ENCODE assay signal across 8 cellular contexts in the genomic region with DNA sequence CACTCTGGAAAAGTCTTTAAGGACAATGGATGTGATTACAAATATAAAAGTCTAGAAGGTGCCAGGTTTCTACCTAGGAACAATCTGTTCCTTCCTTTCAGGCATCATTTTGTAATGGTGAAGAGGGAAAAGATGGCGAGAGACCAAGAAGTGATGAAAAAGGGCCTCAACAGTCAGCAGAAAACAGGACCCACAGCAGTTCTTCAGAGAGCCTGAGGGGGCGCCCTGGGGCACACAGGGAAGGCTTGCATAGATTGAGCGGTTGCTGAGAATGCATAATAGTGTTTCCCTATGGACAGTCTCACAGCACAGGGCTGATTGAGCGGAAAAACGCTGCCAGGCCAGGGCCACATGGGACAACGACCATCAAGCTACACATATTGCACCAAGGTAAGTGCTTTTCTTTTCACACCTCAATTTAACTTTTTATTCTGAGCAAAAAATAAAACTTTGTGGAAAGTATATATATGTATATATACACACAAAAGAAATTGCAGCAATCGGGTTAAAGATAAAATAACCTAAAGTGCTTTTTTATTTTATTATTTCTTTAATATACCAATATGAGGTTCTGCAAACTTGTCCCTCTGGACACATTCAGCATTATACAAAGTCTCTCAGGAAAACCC. TPM values are rescaled to one million over a fixed set of nuclear protein-coding genes. Genes with fewer than 3 reads are reported as not detected.
DNase-seq lines count a peak whose midpoint lies in the region; ATAC-seq lines count a peak whose summit lies in the region.

No MANE protein-coding gene starts in this region.

- H3K9me3 ChIP-seq in effector memory CD4-positive, alpha-beta T cell (ENCODE audit: control insufficient read depth, low read length) = no peaks in the 10 kb centered on the region

- no peak overlapping the region for H2AK5ac ChIP-seq in mesendoderm (ENCODE audit: low read length)

- no peak overlapping the region for H2BK15ac ChIP-seq in mesendoderm (replicated peaks; ENCODE audit: low read depth)

- no peak overlapping the region for H2BK120ac ChIP-seq in mesendoderm (ENCODE audit: low read depth, low read length)

- no peak overlapping the region for H3K56ac ChIP-seq in mesendoderm (ENCODE audit: low read length)

- H3K36me3 ChIP-seq in effector memory CD4-positive, alpha-beta T cell (ENCODE audit: control insufficient read depth, insufficient read depth, low read length) = peaks cover 13% of the 10 kb centered on the region
- peaks cover 2% of the 10 kb centered on the region for H3K36me3 ChIP-seq in mesendoderm (ENCODE audit: control insufficient read depth, insufficient read depth, low read length)

- no peak overlapping the region for H3K27ac ChIP-seq in effector memory CD4-positive, alpha-beta T cell (ENCODE audit: insufficient read depth, low read length, poor library complexity, severe bottlenecking)
- H3K27ac ChIP-seq in mesendoderm (ENCODE audit: low read depth, low read length) = no peak overlapping the region

- H3K18ac ChIP-seq in mesendoderm (ENCODE audit: low read length) = no peak overlapping the region

- H3K4ac ChIP-seq in mesendoderm (ENCODE audit: low read depth, low read length) = no peak overlapping the region

- DNase-seq in DMS 273 treated with DMSO at 0.1 percent for 48 hours (lab: John Stamatoyannopoulos, UW) (peak; percentile 73), HUDEP-2 (lab: John Stamatoyannopoulos, UW; ENCODE audit: unreplicated experiment in 76 of 76) (peak in 66 of 76 experiments; percentile 5 to 77 (median 42)), NOMO-1 (lab: John Stamatoyannopoulos, UW; ENCODE audit: unreplicated experiment in 2 of 2) (peak; percentile 49), mesendoderm (peak; percentile 86)
- DNase-seq in activated CD8-positive, alpha-beta memory T cell treated with anti-CD3 and anti-CD28 coated beads for 24 hours = peak; percentile 78
- peak; percentile 20 to 47 (median 45) for DNase-seq in effector memory CD4-positive, alpha-beta T cell
- peak; percentile 73 for DNase-seq in stimulated activated naive CD8-positive, alpha-beta T cell treated with anti-CD3 and anti-CD28 coated beads, Interleukin-15, Interleukin-2, amounts not matched to agents 100 U/mL and 50 U/mL, for 24 hours

- peaks cover 19% of the 10 kb centered on the region for H3K4me1 ChIP-seq in effector memory CD4-positive, alpha-beta T cell (ENCODE audit: control insufficient read depth, insufficient read depth, low read length, poor library complexity, severe bottlenecking)
- peaks cover 1% of the 10 kb centered on the region for H3K4me1 ChIP-seq in mesendoderm (ENCODE audit: control insufficient read depth, low read depth, low read length)

- peak; percentile 22 for ATAC-seq in stimulated activated naive CD8-positive, alpha-beta T cell treated with anti-CD3 and anti-CD28 coated beads, Interleukin-15, Interleukin-2, amounts not matched to agents 100 U/mL and 50 U/mL, for 24 hours
- ATAC-seq in HG02852 (IDR thresholded peaks at IDR 0.05; ENCODE audit: unreplicated experiment) = no peak

- H3K23ac ChIP-seq in mesendoderm (ENCODE audit: low read length) = no peak overlapping the region

- H2BK5ac ChIP-seq in mesendoderm (ENCODE audit: low read length) = no peak overlapping the region

- peaks cover 12% of the 10 kb centered on the region for H3K79me2 ChIP-seq in mesendoderm (ENCODE audit: control insufficient read depth, insufficient read depth, low read length)

- no peak overlapping the region for H4K5ac ChIP-seq in mesendoderm (ENCODE audit: low read length)

- no peak overlapping the region for H3K4me3 ChIP-seq in effector memory CD4-positive, alpha-beta T cell (ENCODE audit: insufficient read depth, low read depth, low read length, poor library complexity, severe bottlenecking)
- H3K4me3 ChIP-seq in mesendoderm (ENCODE audit: low read length) = no peak overlapping the region

- H3K9ac ChIP-seq in mesendoderm (ENCODE audit: low read length) = no peak overlapping the region

- no peak overlapping the region for H4K8ac ChIP-seq in mesendoderm (ENCODE audit: low read depth, low read length)

- WGBS in mesendoderm (ENCODE audit: extremely low coverage, insufficient coverage, low lambda C conversion rate) = no CpG with 5 or more reads among the region's 7 CpGs

- H3K27me3 ChIP-seq in effector memory CD4-positive, alpha-beta T cell (replicated peaks; ENCODE audit: control insufficient read depth, insufficient read depth, low read length, poor library complexity, severe bottlenecking) = no peaks in the 10 kb centered on the region
- H3K27me3 ChIP-seq in mesendoderm (ENCODE audit: insufficient read depth, low read length, poor library complexity) = no peaks in the 10 kb centered on the region

- no peak overlapping the region for H3K4me2 ChIP-seq in mesendoderm (ENCODE audit: low read length)

- peaks cover 13% of the 10 kb centered on the region for H3K79me1 ChIP-seq in mesendoderm (ENCODE audit: low read length)

RNA-seq across cellular contexts. Expression of a gene that starts 3.1 kb away (rescaled TPM):
- polyA plus RNA-seq in mesendoderm (2013, experiment 1 of 2) = 35.2 TPM
- polyA plus RNA-seq in mesendoderm (2013, experiment 2 of 2) = 36.1 TPM

RNA-seq across cellular contexts. Expression of a gene that starts 3.6 kb away (rescaled TPM):
- polyA plus RNA-seq in mesendoderm (2013, experiment 1 of 2) = 44.9 TPM
- polyA plus RNA-seq in mesendoderm (2013, experiment 2 of 2) = 42.7 TPM

RNA-seq across cellular contexts. Expression of a gene that starts 17.5 kb away (rescaled TPM):
- polyA plus RNA-seq in mesendoderm (2013, experiment 1 of 2) = 9.1 TPM
- polyA plus RNA-seq in mesendoderm (2013, experiment 2 of 2) = 9.3 TPM

RNA-seq across cellular contexts. Expression of a gene that starts 46.2 kb away (rescaled TPM):
- 0.07 TPM for polyA plus RNA-seq in mesendoderm (2013, experiment 1 of 2)
- 0.11 TPM for polyA plus RNA-seq in mesendoderm (2013, experiment 2 of 2)

RNA-seq across cellular contexts. Expression of a gene that starts 48.3 kb away (rescaled TPM):
- polyA plus RNA-seq in mesendoderm (2013, experiment 1 of 2) = 4.1 TPM
- polyA plus RNA-seq in mesendoderm (2013, experiment 2 of 2) = 3.7 TPM
